Comparison of ENCODE assay signal across 9 cellular contexts in the genomic region with DNA sequence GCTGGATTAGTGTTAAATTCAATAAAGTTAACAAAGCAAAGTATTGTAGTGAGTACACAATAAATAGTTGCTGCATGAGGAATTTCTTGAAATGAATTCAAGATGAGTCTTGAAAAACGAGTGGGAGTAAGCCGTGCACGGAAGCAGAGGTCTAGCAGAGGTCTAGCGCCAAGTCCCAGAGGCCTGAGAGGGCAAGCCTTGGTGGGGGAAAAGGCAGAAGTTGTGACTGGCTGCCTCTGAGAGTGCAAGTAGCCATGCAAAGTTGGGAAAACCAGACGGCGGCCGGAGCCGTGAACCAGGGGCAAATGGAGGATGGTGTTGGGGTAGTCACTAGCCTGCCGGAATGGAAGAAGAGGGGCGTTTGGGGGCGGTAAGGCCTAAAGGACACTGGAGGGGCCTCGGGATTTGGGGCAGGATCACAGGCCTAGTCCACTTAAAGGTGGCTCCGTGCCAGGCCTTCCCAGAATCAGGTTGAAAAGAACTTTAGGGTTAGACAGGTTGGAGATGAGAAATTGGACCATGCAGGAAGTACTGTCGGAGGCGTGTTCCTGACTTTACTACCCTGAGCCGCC. TPM values are rescaled to one million over a fixed set of nuclear protein-coding genes. Genes with fewer than 3 reads are reported as not detected.
DNase-seq lines count a peak whose midpoint lies in the region; ATAC-seq and TF ChIP-seq lines count a peak whose summit lies in the region.
"Had no signal": no experiment of that assay in that cellular context is flagged by ENCODE, and none has a peak within 500 bp of the region (broad histone marks: within the 10 kb centered on the region; RNA-seq: fewer than 3 reads in every experiment).

No MANE protein-coding gene starts in this region.

- peaks cover 35% of the 10 kb centered on the region for H3K79me2 ChIP-seq in Karpas-422 (ENCODE audit: low read length)

- H3K4me3 ChIP-seq in Karpas-422 (ENCODE audit: low read length) (peak overlapping the region; percentile 73), heart right ventricle (peak overlapping the region; percentile 46 to 100 (median 88))

- peak overlapping the region; percentile 97 for H3K9ac ChIP-seq in ES-I3 (ENCODE audit: low read depth, low read length)
- peak overlapping the region; percentile 89 for H3K9ac ChIP-seq in Karpas-422 (ENCODE audit: low read length)

- H3K36me3 ChIP-seq in ES-I3 (ENCODE audit: insufficient read depth, low read length) (peaks cover 41% of the 10 kb centered on the region), Karpas-422 (ENCODE audit: insufficient read depth, low read length) (peaks cover 40% of the 10 kb centered on the region), heart right ventricle (peaks cover 3 to 33% (median 29%) of the 10 kb centered on the region in 9 donors)

- H3K4me2 ChIP-seq in Karpas-422 (ENCODE audit: low read depth, low read length, poor library complexity, severe bottlenecking): peak overlapping the region; percentile 96

- no peak for TF ChIP-seq CTCF in heart right ventricle (IDR thresholded peaks at IDR 0.05)

- ATAC-seq in GM21526 (IDR thresholded peaks at IDR 0.05; ENCODE audit: low FRiP score, unreplicated experiment) (peak; percentile 10), heart right ventricle (peak; percentile 17 to 52 (median 42))

- H3K4me1 ChIP-seq in ES-I3 (ENCODE audit: insufficient read depth, low read length): peaks cover 20% of the 10 kb centered on the region
- H3K4me1 ChIP-seq in Karpas-422 (ENCODE audit: low read length): peaks cover 31% of the 10 kb centered on the region
- H3K4me1 ChIP-seq in heart right ventricle: peaks cover 16 to 50% (median 40%) of the 10 kb centered on the region in 9 donors

- H3K27ac ChIP-seq in Karpas-422 (ENCODE audit: low read length) (peak overlapping the region; percentile 89), heart right ventricle (peak overlapping the region; percentile 79 to 100 (median 98))

- WGBS in heart right ventricle, 2 donors: 1% methylated on average over 16 of the region's 16 CpGs

- no peaks in the 10 kb centered on the region for H3K9me2 ChIP-seq in Karpas-422 (replicated peaks; ENCODE audit: insufficient read depth, low read length)

- peak; percentile 66 for DNase-seq in Karpas-422
- DNase-seq in activated naive CD4-positive, alpha-beta T cell treated with anti-CD3 and anti-CD28 coated beads, Interleukin-2, amount 50 U/mL, for 16 hours: peak; percentile 53
- DNase-seq in heart right ventricle: peak in 1 of 2 donors; percentile 46
- DNase-seq in renal cortical epithelial cell (ENCODE audit: low read depth): peak; percentile 88
- no peak for DNase-seq in NCI-H187 treated with DMSO at 0.1 percent for 48 hours (lab: John Stamatoyannopoulos, UW)
- no peak for DNase-seq in DMS153 treated with DMSO at 0.1 percent for 48 hours (lab: John Stamatoyannopoulos, UW; ENCODE audit: unreplicated experiment)

- H3K27me3 ChIP-seq in Karpas-422 (ENCODE audit: low read length): no peaks in the 10 kb centered on the region
- no peaks in the 10 kb centered on the region for H3K27me3 ChIP-seq in heart right ventricle

- no peak overlapping the region for H2AFZ ChIP-seq in Karpas-422 (ENCODE audit: low read length)

- intact Hi-C loops in heart right ventricle (cut with DNase I): loop anchor here in 1 of 10 donors (2.0 kb wide), 1 partner anchor 38 kb away; no protein-coding TSS in a partner anchor

- H4K20me1 ChIP-seq in Karpas-422 (ENCODE audit: insufficient read depth, low read depth, low read length): peaks cover 4% of the 10 kb centered on the region; the same call in 1 of the 2 replicates

- H3K9me3 ChIP-seq in ES-I3 (ENCODE audit: control insufficient read depth, insufficient read depth, low read length): no peaks in the 10 kb centered on the region
- H3K9me3 ChIP-seq in Karpas-422 (ENCODE audit: low read length): no peaks in the 10 kb centered on the region
- no peaks in the 10 kb centered on the region for H3K9me3 ChIP-seq in heart right ventricle

RNA-seq across cellular contexts. Expression of a gene that starts 0.4 kb away (rescaled TPM):
- 167 and 208 TPM in 2 replicates for total RNA-seq in Karpas-422 (2014; rRNA removed; shearing (Covaris generic); ENCODE audit: low replicate concordance)
- 10 to 100 TPM; 32.0 to 78.4 (median 42.6) TPM for total RNA-seq in heart right ventricle
- 100 to 1,000 TPM in 1 of 2 donors, 10 to 100 TPM in 1; 36.2 to 110 TPM for polyA plus RNA-seq in heart right ventricle
- total RNA-seq in renal cortical epithelial cell: 95.0 and 163 TPM in 2 replicates

RNA-seq across cellular contexts. Expression of a gene that starts 40.8 kb away (rescaled TPM):
- not detected in 2 replicates for total RNA-seq in Karpas-422 (2014; rRNA removed; shearing (Covaris generic); ENCODE audit: low replicate concordance)
- total RNA-seq in heart right ventricle (not detected), renal cortical epithelial cell (not detected in 2 replicates)
- polyA plus RNA-seq in heart right ventricle: not detected
- total RNA-seq: glomerular endothelial cell had no signal

RNA-seq across cellular contexts. Expression of a gene that starts 40.9 kb away (rescaled TPM):
- total RNA-seq in Karpas-422 (2014; rRNA removed; shearing (Covaris generic); ENCODE audit: low replicate concordance): 44.0 and 123 TPM in 2 replicates
- 10 to 100 TPM; 17.7 to 31.2 (median 22.9) TPM for total RNA-seq in heart right ventricle
- polyA plus RNA-seq in heart right ventricle: 10 to 100 TPM; 48.3 to 62.4 TPM
- 42.8 and 59.9 TPM in 2 replicates for total RNA-seq in renal cortical epithelial cell

RNA-seq across cellular contexts. Expression of a gene that starts 47.7 kb away (rescaled TPM):
- 2.7 TPM in 1 of 2 replicates, not detected in the other for total RNA-seq in Karpas-422 (2014; rRNA removed; shearing (Covaris generic); ENCODE audit: low replicate concordance)
- total RNA-seq in heart right ventricle (not detected), renal cortical epithelial cell (not detected in 2 replicates)
- not detected for polyA plus RNA-seq in heart right ventricle
- total RNA-seq: glomerular endothelial cell had no signal

RNA-seq across cellular contexts. Expression of a gene that starts 48.5 kb away (rescaled TPM):
- total RNA-seq in Karpas-422 (2014; rRNA removed; shearing (Covaris generic); ENCODE audit: low replicate concordance): 30.0 and 39.9 TPM in 2 replicates
- 10 to 100 TPM; 16.8 to 27.0 (median 19.0) TPM for total RNA-seq in heart right ventricle
- polyA plus RNA-seq in heart right ventricle: 10 to 100 TPM; 13.6 to 31.9 TPM
- total RNA-seq in renal cortical epithelial cell: 23.1 and 38.8 TPM in 2 replicates

Comparison
In these comparisons a context has a peak if more than half of its experiments do, and no peak if none do; other contexts are left out.
1. DNase-seq: peak in Karpas-422 (single experiment), activated naive CD4-positive, alpha-beta T cell treated with anti-CD3 and anti-CD28 coated beads, Interleukin-2, amount 50 U/mL, for 16 hours (single experiment) and renal cortical epithelial cell (single experiment); none in NCI-H187 treated with DMSO at 0.1 percent for 48 hours (single experiment) and DMS153 treated with DMSO at 0.1 percent for 48 hours (single experiment).